ENCODE assay signal across 7 cellular contexts in genomic region chr6:33420493-33421343, GRCh38. TPM values are rescaled to one million over a fixed set of nuclear protein-coding genes. Genes with fewer than 3 reads are reported as not detected.
DNase-seq lines count a peak whose midpoint lies in the region; TF ChIP-seq lines count a peak whose summit lies in the region.

No MANE protein-coding gene starts in this region.

- H3F3A ChIP-seq in GM23248 (ENCODE audit: insufficient read depth), result peaks cover 41% of the 10 kb centered on the region

- intact Hi-C loops in prostate gland (cut with DNase I), result no loop called here

- peaks cover 37% of the 10 kb centered on the region for H3K4me1 ChIP-seq in GM23248 (ENCODE audit: insufficient read depth)
- H3K4me1 ChIP-seq in ectodermal cell (ENCODE audit: control insufficient read depth, insufficient read depth, low read length), result peaks cover 64% of the 10 kb centered on the region
- H3K4me1 ChIP-seq in prostate gland (replicated peaks), result peaks cover 11% of the 10 kb centered on the region

- no peak for TF ChIP-seq POLR2A in prostate gland (IDR thresholded peaks at IDR 0.05)

- H3K36me3 ChIP-seq in GM23248 (ENCODE audit: low read depth), result no peaks in the 10 kb centered on the region
- peaks cover 18% of the 10 kb centered on the region for H3K36me3 ChIP-seq in ectodermal cell (ENCODE audit: control insufficient read depth, insufficient read depth, low read length)
- no peaks in the 10 kb centered on the region for H3K36me3 ChIP-seq in prostate gland

- in situ Hi-C loops in GM23248 (cut with MboI), result no loop called here

- H3K27me3 ChIP-seq in GM23248 (replicated peaks; ENCODE audit: insufficient read depth) (no peaks in the 10 kb centered on the region), ectodermal cell (ENCODE audit: control insufficient read depth, insufficient read depth, low read length, poor library complexity, severe bottlenecking) (no peaks in the 10 kb centered on the region), prostate gland (replicated peaks; ENCODE audit: insufficient read depth) (no peaks in the 10 kb centered on the region)

- no peaks in the 10 kb centered on the region for H3K9me3 ChIP-seq in GM23248 (ENCODE audit: low read depth)
- no peaks in the 10 kb centered on the region for H3K9me3 ChIP-seq in ectodermal cell (ENCODE audit: control insufficient read depth, low read length)
- no peaks in the 10 kb centered on the region for H3K9me3 ChIP-seq in prostate gland

- H3K4me3 ChIP-seq in GM23248, result peak overlapping the region; percentile 81
- H3K4me3 ChIP-seq in ectodermal cell (ENCODE audit: insufficient read depth, low read depth, low read length), result peak overlapping the region; percentile 37
- H3K4me3 ChIP-seq in prostate gland, result peak overlapping the region in 1 of 2 donors; percentile 6

- H3K79me2 ChIP-seq in GM23248 (ENCODE audit: insufficient read depth), result peaks cover 73% of the 10 kb centered on the region

- H2AFZ ChIP-seq in GM23248, result no peak overlapping the region

- H3K9ac ChIP-seq in GM23248, result peak overlapping the region; percentile 87; the same call in 1 of the 2 replicates

- H3K4me2 ChIP-seq in GM23248 (ENCODE audit: unreplicated experiment), result peak overlapping the region; percentile 61

- no peaks in the 10 kb centered on the region for H4K20me1 ChIP-seq in GM23248 (ENCODE audit: insufficient read depth)

- no peak for TF ChIP-seq CTCF in prostate gland (IDR thresholded peaks at IDR 0.05)

- WGBS in GM23248 (ENCODE audit: low coverage in 1 of 2, low lambda C conversion rate in 2 of 2, missing lambda C conversion rate in 2 of 2), 2 experiments, result 75 to 98% methylated on average over 4 to 6 of the region's 6 CpGs
- 46 to 47% methylated on average over 6 of the region's 6 CpGs for WGBS in ectodermal cell, 2 experiments
- 57% methylated on average over 6 of the region's 6 CpGs for WGBS in prostate gland

- H3K9me2 ChIP-seq in GM23248 (ENCODE audit: insufficient read depth), result no peaks in the 10 kb centered on the region

- H3K27ac ChIP-seq in GM23248 (no peak overlapping the region), ectodermal cell (ENCODE audit: insufficient read depth, low read depth, low read length, poor library complexity, severe bottlenecking) (no peak overlapping the region), prostate gland (peak overlapping the region; percentile 60 to 62)

- DNase-seq in GM23248, result no peak
- DNase-seq in NCI-H524 (lab: John Stamatoyannopoulos, UW), result peak; percentile 68 to 78
- DNase-seq in prostate gland (ENCODE audit: low spot score), result no peak
- no peak for DNase-seq in ecto neural progenitor cell (ENCODE audit: low spot score)
- DNase-seq in MV-4-11 (lab: John Stamatoyannopoulos, UW), result no peak
- DNase-seq in GM03348 (ENCODE audit: low spot score), result no peak

RNA-seq across cellular contexts. Expression of gene SYNGAP1, which starts 0.9 kb away (rescaled TPM):
- total RNA-seq in GM23248 (2014; rRNA removed; shearing (Covaris generic)), result 2.8 and 3.7 TPM in 2 replicates
- polyA plus RNA-seq in GM23248 (2016; fragmentation: Nextera tagmentation; extraction: Ambion mirVana), result 0.42 and 0.65 TPM in 2 replicates
- polyA plus RNA-seq in ectodermal cell (2013, experiment 1 of 4), result 146 TPM
- polyA plus RNA-seq in ectodermal cell (2013, experiment 2 of 4), result 158 TPM
- 90.5 TPM for polyA plus RNA-seq in ectodermal cell (2013, experiment 3 of 4)
- polyA plus RNA-seq in ectodermal cell (2013, experiment 4 of 4), result 110 TPM
- 10 to 100 TPM in 1 of 2 donors, 1 to 10 TPM in 1; 6.1 to 24.8 TPM for total RNA-seq in prostate gland

RNA-seq across cellular contexts. Expression of gene CUTA, which starts 2.8 kb away (rescaled TPM):
- total RNA-seq in GM23248 (2014; rRNA removed; shearing (Covaris generic)), result 197 and 204 TPM in 2 replicates
- polyA plus RNA-seq in GM23248 (2016; fragmentation: Nextera tagmentation; extraction: Ambion mirVana), result 397 and 404 TPM in 2 replicates
- 270 TPM for polyA plus RNA-seq in ectodermal cell (2013, experiment 1 of 4)
- 294 TPM for polyA plus RNA-seq in ectodermal cell (2013, experiment 2 of 4)
- 245 TPM for polyA plus RNA-seq in ectodermal cell (2013, experiment 3 of 4)
- polyA plus RNA-seq in ectodermal cell (2013, experiment 4 of 4), result 278 TPM
- total RNA-seq in prostate gland, result 100 to 1,000 TPM; 189 to 260 TPM

RNA-seq across cellular contexts. Expression of gene PHF1, which starts 9.9 kb away (rescaled TPM):
- 39.8 and 44.9 TPM in 2 replicates for total RNA-seq in GM23248 (2014; rRNA removed; shearing (Covaris generic))
- polyA plus RNA-seq in GM23248 (2016; fragmentation: Nextera tagmentation; extraction: Ambion mirVana), result 24.5 TPM in 2 replicates
- 78.6 TPM for polyA plus RNA-seq in ectodermal cell (2013, experiment 1 of 4)
- polyA plus RNA-seq in ectodermal cell (2013, experiment 2 of 4), result 67.1 TPM
- polyA plus RNA-seq in ectodermal cell (2013, experiment 3 of 4), result 62.7 TPM
- 74.0 TPM for polyA plus RNA-seq in ectodermal cell (2013, experiment 4 of 4)
- total RNA-seq in prostate gland, result 100 to 1,000 TPM in 1 of 2 donors, 10 to 100 TPM in 1; 98.2 to 132 TPM

RNA-seq across cellular contexts. Expression of gene KIFC1, which starts 29.1 kb away (rescaled TPM):
- 14.4 and 14.5 TPM in 2 replicates for total RNA-seq in GM23248 (2014; rRNA removed; shearing (Covaris generic))
- 3.9 and 4.0 TPM in 2 replicates for polyA plus RNA-seq in GM23248 (2016; fragmentation: Nextera tagmentation; extraction: Ambion mirVana)
- polyA plus RNA-seq in ectodermal cell (2013, experiment 1 of 4), result 106 TPM
- polyA plus RNA-seq in ectodermal cell (2013, experiment 2 of 4), result 82.4 TPM
- polyA plus RNA-seq in ectodermal cell (2013, experiment 3 of 4), result 94.9 TPM
- 85.8 TPM for polyA plus RNA-seq in ectodermal cell (2013, experiment 4 of 4)
- total RNA-seq in prostate gland, result 1 to 10 TPM; 5.8 to 6.5 TPM

RNA-seq across cellular contexts. Expression of gene ZBTB9, which starts 33.7 kb away (rescaled TPM):
- total RNA-seq in GM23248 (2014; rRNA removed; shearing (Covaris generic)), result 2.0 and 3.5 TPM in 2 replicates
- polyA plus RNA-seq in GM23248 (2016; fragmentation: Nextera tagmentation; extraction: Ambion mirVana), result 7.0 and 7.3 TPM in 2 replicates
- 30.1 TPM for polyA plus RNA-seq in ectodermal cell (2013, experiment 1 of 4)
- 33.1 TPM for polyA plus RNA-seq in ectodermal cell (2013, experiment 2 of 4)
- polyA plus RNA-seq in ectodermal cell (2013, experiment 3 of 4), result 18.3 TPM
- polyA plus RNA-seq in ectodermal cell (2013, experiment 4 of 4), result 20.0 TPM
- total RNA-seq in prostate gland, result 1 to 10 TPM; 3.5 to 8.9 TPM

Comparison
In these comparisons a context has a peak if more than half of its experiments do, and no peak if none do; other contexts are left out.
1. DNase-seq: peak in NCI-H524 (2 of 2); none in GM23248 (single experiment), prostate gland (single experiment), ecto neural progenitor cell (single experiment), MV-4-11 (single experiment) and GM03348 (single experiment).
2. H3K27ac ChIP-seq: peak in prostate gland (2 of 2); none in GM23248 (single experiment) and ectodermal cell (single experiment).